ENCODE assay signal across 9 cellular contexts in the genomic region with DNA sequence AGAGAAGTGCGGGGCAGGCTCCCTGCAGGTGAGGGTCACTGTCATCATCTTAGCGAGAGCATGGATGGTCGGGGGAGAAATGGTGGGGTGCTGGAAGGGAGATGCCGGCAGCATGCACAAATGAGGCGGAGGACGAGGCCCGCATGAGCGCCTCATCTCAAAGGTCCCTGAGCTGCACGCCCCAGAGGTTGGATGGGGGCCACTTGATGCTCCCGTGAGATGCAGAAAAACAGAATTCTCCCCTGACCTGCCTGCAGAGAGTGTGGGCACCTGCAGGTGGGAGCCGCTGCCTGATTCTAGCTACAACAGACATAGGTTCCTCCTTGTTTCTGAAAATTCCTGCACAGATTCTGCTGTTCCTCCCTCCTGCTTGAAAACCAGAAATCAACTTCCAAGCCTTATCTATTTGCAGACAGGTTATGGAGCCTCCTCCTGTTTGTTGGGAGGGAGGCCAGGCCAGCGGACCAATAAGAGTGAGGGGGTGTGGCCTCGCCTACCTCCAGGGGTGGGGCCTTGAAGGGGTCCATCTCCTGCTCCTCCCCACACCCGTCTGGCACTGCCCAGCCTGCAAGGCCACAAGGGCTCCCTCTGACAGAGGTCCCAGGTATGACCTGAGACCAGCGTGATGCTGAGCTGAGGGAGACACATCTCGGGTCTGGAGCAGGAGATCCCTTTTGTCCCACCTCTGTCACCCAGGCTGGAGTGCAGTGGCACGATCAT.
DNase-seq lines count a peak whose midpoint lies in the region; ATAC-seq lines count a peak whose summit lies in the region.
"Had no signal": no experiment of that assay in that cellular context is flagged by ENCODE, and none has a peak within 500 bp of the region (broad histone marks: within the 10 kb centered on the region; RNA-seq: fewer than 3 reads in every experiment).

No MANE protein-coding gene starts in this region.

- ATAC-seq in activated CD4-positive, alpha-beta T cell treated with anti-CD3 and anti-CD28 coated beads for 36 hours = peak; percentile 77
- ATAC-seq in GM19468 (IDR thresholded peaks at IDR 0.05; ENCODE audit: extremely low read depth, unreplicated experiment) = peak; percentile 63
- ATAC-seq in naive thymus-derived CD8-positive, alpha-beta T cell = peak; percentile 50 to 55

- intact Hi-C loops in activated CD4-positive, alpha-beta T cell treated with anti-CD3 and anti-CD28 coated beads for 36 hours (cut with DNase I, micrococcal nuclease) = no loop called here

- no peaks in the 10 kb centered on the region for H3K9me3 Mint-ChIP-seq in activated CD4-positive, alpha-beta T cell treated with anti-CD3 and anti-CD28 coated beads for 36 hours (ENCODE audit: low read depth)
- no peaks in the 10 kb centered on the region for H3K9me3 Mint-ChIP-seq in IgD-negative memory B cell
- no peaks in the 10 kb centered on the region for H3K9me3 Mint-ChIP-seq in activated T-cell treated with anti-CD3 and anti-CD28 coated beads, Interleukin-2, amount 50 U/mL, for 24 hours
- no peaks in the 10 kb centered on the region for H3K9me3 Mint-ChIP-seq in naive thymus-derived CD8-positive, alpha-beta T cell
- H3K9me3 Mint-ChIP-seq: activated T-cell treated with anti-CD3 and anti-CD28 coated beads, Interleukin-2, amount 50 U/mL, for 4 hours had no signal

- peak; percentile 39 for DNase-seq in activated CD4-positive, alpha-beta T cell treated with anti-CD3 and anti-CD28 coated beads for 36 hours
- DNase-seq in activated CD4-positive, alpha-beta T cell treated with anti-CD3 and anti-CD28 coated beads for 4 hours = no peak
- DNase-seq in activated T-cell treated with anti-CD3 and anti-CD28 coated beads, Interleukin-2, amount 50 U/mL, for 24 hours = peak; percentile 48
- no peak for DNase-seq in naive thymus-derived CD8-positive, alpha-beta T cell
- DNase-seq in activated gamma-delta T cell treated with Interleukin-2 at 50 U/mL for 16 hours (no peak), occipital lobe (lab: John Stamatoyannopoulos, UW) (no peak)
- DNase-seq: activated T-cell treated with anti-CD3 and anti-CD28 coated beads, Interleukin-2, amount 50 U/mL, for 4 hours had no signal

- H3K4me3 Mint-ChIP-seq in activated CD4-positive, alpha-beta T cell treated with anti-CD3 and anti-CD28 coated beads for 36 hours = no peak overlapping the region
- H3K4me3 Mint-ChIP-seq in IgD-negative memory B cell = peak overlapping the region; percentile 65 to 77 (median 72)
- no peak overlapping the region for H3K4me3 Mint-ChIP-seq in activated T-cell treated with anti-CD3 and anti-CD28 coated beads, Interleukin-2, amount 50 U/mL, for 24 hours
- H3K4me3 Mint-ChIP-seq in naive thymus-derived CD8-positive, alpha-beta T cell = peak overlapping the region in 3 of 10 donors; percentile 7 to 34 (median 23)
- H3K4me3 Mint-ChIP-seq: activated T-cell treated with anti-CD3 and anti-CD28 coated beads, Interleukin-2, amount 50 U/mL, for 4 hours had no signal

- H3K27ac Mint-ChIP-seq in activated CD4-positive, alpha-beta T cell treated with anti-CD3 and anti-CD28 coated beads for 36 hours = no peak overlapping the region
- peak overlapping the region; percentile 94 to 98 (median 96) for H3K27ac Mint-ChIP-seq in IgD-negative memory B cell
- peak overlapping the region; percentile 67 for H3K27ac Mint-ChIP-seq in activated T-cell treated with anti-CD3 and anti-CD28 coated beads, Interleukin-2, amount 50 U/mL, for 24 hours
- H3K27ac Mint-ChIP-seq in naive thymus-derived CD8-positive, alpha-beta T cell = peak overlapping the region; percentile 65 to 96 (median 88)

- CTCF ChIA-PET in activated CD4-positive, alpha-beta T cell treated with anti-CD3 and anti-CD28 coated beads for 36 hours (lab: Charles Lee) = interaction anchor here (0.6 kb wide), 1 partner anchor 70 kb away, joined by 3 read pairs; no protein-coding TSS in a partner anchor

- H3K4me1 Mint-ChIP-seq in activated CD4-positive, alpha-beta T cell treated with anti-CD3 and anti-CD28 coated beads for 36 hours = no peaks in the 10 kb centered on the region
- peaks cover 6 to 15% (median 6%) of the 10 kb centered on the region in 3 donors for H3K4me1 Mint-ChIP-seq in IgD-negative memory B cell
- peaks cover 9% of the 10 kb centered on the region for H3K4me1 Mint-ChIP-seq in activated T-cell treated with anti-CD3 and anti-CD28 coated beads, Interleukin-2, amount 50 U/mL, for 24 hours (ENCODE audit: low read depth)
- H3K4me1 Mint-ChIP-seq in naive thymus-derived CD8-positive, alpha-beta T cell = peaks cover 14 to 19% (median 16%) of the 10 kb centered on the region in 4 donors

- H3K27me3 Mint-ChIP-seq in activated CD4-positive, alpha-beta T cell treated with anti-CD3 and anti-CD28 coated beads for 36 hours = no peaks in the 10 kb centered on the region
- no peaks in the 10 kb centered on the region for H3K27me3 Mint-ChIP-seq in IgD-negative memory B cell
- H3K27me3 Mint-ChIP-seq in activated T-cell treated with anti-CD3 and anti-CD28 coated beads, Interleukin-2, amount 50 U/mL, for 24 hours = no peaks in the 10 kb centered on the region
- H3K27me3 Mint-ChIP-seq in naive thymus-derived CD8-positive, alpha-beta T cell = no peaks in the 10 kb centered on the region

- peaks cover 5% of the 10 kb centered on the region for H3K36me3 Mint-ChIP-seq in activated CD4-positive, alpha-beta T cell treated with anti-CD3 and anti-CD28 coated beads for 36 hours (ENCODE audit: low read depth)
- H3K36me3 Mint-ChIP-seq in IgD-negative memory B cell = no peaks in the 10 kb centered on the region
- H3K36me3 Mint-ChIP-seq in activated T-cell treated with anti-CD3 and anti-CD28 coated beads, Interleukin-2, amount 50 U/mL, for 24 hours (ENCODE audit: low read depth) = peaks cover 44% of the 10 kb centered on the region
- H3K36me3 Mint-ChIP-seq in naive thymus-derived CD8-positive, alpha-beta T cell = peaks cover 0 to 43% (median under 1%) of the 10 kb centered on the region in 3 donors

- POLR2A ChIA-PET in activated CD4-positive, alpha-beta T cell treated with anti-CD3 and anti-CD28 coated beads for 36 hours (lab: Charles Lee) = no interaction called here
- POLR2A ChIA-PET in naive thymus-derived CD8-positive, alpha-beta T cell (lab: Charles Lee) = interaction anchor here (0.6 to 1.4 kb wide), 4 partner anchors 14 to 1660 kb away, joined by 3 to 4 read pairs (median 4); no protein-coding TSS in a partner anchor

Comparison
In these comparisons a context has a peak if more than half of its experiments do, and no peak if none do; other contexts are left out.
1. DNase-seq: peak in activated CD4-positive, alpha-beta T cell treated with anti-CD3 and anti-CD28 coated beads for 36 hours (single experiment) and activated T-cell treated with anti-CD3 and anti-CD28 coated beads, Interleukin-2, amount 50 U/mL, for 24 hours (single experiment); none in activated CD4-positive, alpha-beta T cell treated with anti-CD3 and anti-CD28 coated beads for 4 hours (0 of 2), naive thymus-derived CD8-positive, alpha-beta T cell (0 of 10), activated gamma-delta T cell treated with Interleukin-2 at 50 U/mL for 16 hours (single experiment) and occipital lobe (single experiment).
2. H3K4me3 Mint-ChIP-seq: peak in IgD-negative memory B cell (4 of 4); none in activated CD4-positive, alpha-beta T cell treated with anti-CD3 and anti-CD28 coated beads for 36 hours (single experiment) and activated T-cell treated with anti-CD3 and anti-CD28 coated beads, Interleukin-2, amount 50 U/mL, for 24 hours (single experiment).
3. Peak in every context shown above with its lines, with median percentiles within 50 percentile points of each other: ATAC-seq.